1 cellular context compared by ENCODE assay signal in genomic region chr18:74493689-74494088, GRCh38.
TF ChIP-seq lines count a peak whose summit lies in the region.

No MANE protein-coding gene starts in this region.

TF ChIP-seq in HEK293T, 16 proteins besides CTCF, POLR2A, EP300 and RAD21 (continued from another document):
- no peak for TF ChIP-seq PKNOX1 (IDR thresholded peaks at IDR 0.05)
- TF ChIP-seq NFRKB (IDR thresholded peaks at IDR 0.05), result no peak
- no peak for TF ChIP-seq FOXA1 (IDR thresholded peaks at IDR 0.05)
- no peak for TF ChIP-seq BHLHE40 (IDR thresholded peaks at IDR 0.05; ENCODE audit: borderline replicate concordance)
- TF ChIP-seq CTBP1 (IDR thresholded peaks at IDR 0.05; ENCODE audit: borderline replicate concordance), result no peak
- TF ChIP-seq LEF1 (IDR thresholded peaks at IDR 0.05; ENCODE audit: borderline replicate concordance), result no peak
- no peak for TF ChIP-seq ARNT (IDR thresholded peaks at IDR 0.05)
- TF ChIP-seq L3MBTL2 (conservative IDR thresholded peaks at IDR 0.05), result no peak
- TF ChIP-seq FOXM1 (IDR thresholded peaks at IDR 0.05; ENCODE audit: borderline replicate concordance), result no peak
- TF ChIP-seq ELF4 (IDR thresholded peaks at IDR 0.05), result no peak
